Comparison of ENCODE assay signal across 20 cellular contexts in the genomic region with DNA sequence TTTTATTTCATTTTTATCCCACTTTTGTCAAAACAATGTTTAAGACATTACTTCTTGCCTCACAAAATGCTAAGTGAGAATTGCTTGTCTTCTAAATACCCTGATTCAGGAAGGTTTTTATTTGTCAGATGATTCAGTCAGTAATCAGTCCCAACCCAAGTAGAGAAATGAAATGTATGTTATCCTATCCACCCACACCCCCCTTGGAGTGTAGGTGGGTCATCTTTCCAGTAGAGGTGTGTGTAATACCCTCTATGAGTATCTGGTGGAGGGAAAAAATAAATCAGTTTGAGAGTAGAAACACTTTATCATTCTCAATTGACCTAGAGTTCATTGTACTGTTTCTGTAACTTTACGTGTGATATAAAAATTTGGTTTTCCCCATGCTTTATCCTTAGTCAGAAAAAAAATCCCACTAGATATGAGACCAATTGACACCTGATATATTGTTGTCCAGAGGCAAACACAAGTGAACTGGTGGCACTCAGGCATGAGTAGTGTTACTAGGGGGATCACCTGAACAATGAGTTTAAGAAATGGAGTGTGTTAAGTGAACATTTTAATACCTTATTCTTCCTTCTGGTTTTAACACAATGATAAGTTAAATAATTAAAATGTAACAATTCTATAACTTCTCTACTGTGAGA.
DNase-seq lines count a peak whose midpoint lies in the region; ATAC-seq lines count a peak whose summit lies in the region.
"Had no signal": no experiment of that assay in that cellular context is flagged by ENCODE, and none has a peak within 500 bp of the region (broad histone marks: within the 10 kb centered on the region; RNA-seq: fewer than 3 reads in every experiment).

No MANE protein-coding gene starts in this region.

- intact Hi-C loops in left cardiac atrium (cut with DNase I): no loop called here

- H3K9me3 Mint-ChIP-seq in activated T-cell treated with anti-CD3 and anti-CD28 coated beads, Interleukin-2, amount 50 U/mL, for 4 hours: peaks cover 8% of the 10 kb centered on the region

- ATAC-seq in activated T-cell treated with anti-CD3 and anti-CD28 coated beads, Interleukin-2, amount 50 U/mL, for 4 hours: peak; percentile 59 to 85
- ATAC-seq in left cardiac atrium (no peak), HG03460 (IDR thresholded peaks at IDR 0.05; ENCODE audit: unreplicated experiment) (no peak)
- ATAC-seq: gastrocnemius medialis, left ventricle myocardium superior, sciatic nerve, T-helper 17 cell had no signal

- H3K36me3 Mint-ChIP-seq in activated T-cell treated with anti-CD3 and anti-CD28 coated beads, Interleukin-2, amount 50 U/mL, for 4 hours (ENCODE audit: insufficient read depth): peaks cover 1% of the 10 kb centered on the region

- no peak overlapping the region for H3K4me3 Mint-ChIP-seq in activated T-cell treated with anti-CD3 and anti-CD28 coated beads, Interleukin-2, amount 50 U/mL, for 4 hours
- H3K4me3 Mint-ChIP-seq: activated B cell treated with CpG ODN at 0.5 μM for 24 hours; activated naive CD8-positive, alpha-beta T cell; T-helper 17 cell had no signal

- peaks cover 14% of the 10 kb centered on the region for H3K4me1 Mint-ChIP-seq in activated T-cell treated with anti-CD3 and anti-CD28 coated beads, Interleukin-2, amount 50 U/mL, for 4 hours (ENCODE audit: low read depth)

- DNase-seq in activated T-cell treated with anti-CD3 and anti-CD28 coated beads for 48 hours (ENCODE audit: low read depth): peak; percentile 48
- no peak for DNase-seq in activated T-cell treated with anti-CD3 and anti-CD28 coated beads, Interleukin-2, amount 50 U/mL, for 1 hour
- DNase-seq in activated T-cell treated with anti-CD3 and anti-CD28 coated beads, Interleukin-2, amount 50 U/mL, for 4 hours: no peak
- DNase-seq in stimulated activated CD4-positive, alpha-beta T cell treated with anti-CD3 and anti-CD28 coated beads, Interleukin-12 subunit alpha, Interleukin-12 subunit beta, amount 100 ng/mL, for 24 hours (ENCODE audit: low read depth in 2 of 2): peak; percentile 6 to 30
- DNase-seq in stimulated activated CD8-positive, alpha-beta memory T cell treated with anti-CD3 and anti-CD28 coated beads, Interleukin-7, amount 100 ng/mL, for 48 hours (ENCODE audit: extremely low read depth in 1 of 2, low read depth in 1 of 2): peak; percentile 15 to 57
- no peak for DNase-seq in left cardiac atrium
- no peak for DNase-seq in mesenteric fat pad (ENCODE audit: low spot score)
- DNase-seq: activated B cell treated with CpG ODN at 0.5 μM for 24 hours, erythroblast, gastrocnemius medialis, Karpas-422, left ventricle myocardium superior, NCI-H1105 treated with DMSO at 0.1 percent for 48 hours, NCI-H2107, NCI-H526 treated with DMSO at 0.1 percent for 48 hours, substantia nigra, T-helper 17 cell had no signal

- peaks cover 2% of the 10 kb centered on the region for H3K27me3 Mint-ChIP-seq in activated T-cell treated with anti-CD3 and anti-CD28 coated beads, Interleukin-2, amount 50 U/mL, for 4 hours (ENCODE audit: low read depth)
- H3K27me3 Mint-ChIP-seq: activated B cell treated with CpG ODN at 0.5 μM for 24 hours, T-helper 17 cell had no signal

Comparison
In these comparisons a context has a peak if more than half of its experiments do, and no peak if none do; other contexts are left out.
1. DNase-seq: peak in activated T-cell treated with anti-CD3 and anti-CD28 coated beads for 48 hours (single experiment), stimulated activated CD4-positive, alpha-beta T cell treated with anti-CD3 and anti-CD28 coated beads, Interleukin-12 subunit alpha, Interleukin-12 subunit beta, amount 100 ng/mL, for 24 hours (2 of 2) and stimulated activated CD8-positive, alpha-beta memory T cell treated with anti-CD3 and anti-CD28 coated beads, Interleukin-7, amount 100 ng/mL, for 48 hours (2 of 2); none in activated T-cell treated with anti-CD3 and anti-CD28 coated beads, Interleukin-2, amount 50 U/mL, for 1 hour (single experiment), activated T-cell treated with anti-CD3 and anti-CD28 coated beads, Interleukin-2, amount 50 U/mL, for 4 hours (single experiment), left cardiac atrium (single experiment) and mesenteric fat pad (single experiment).
2. ATAC-seq: peak in activated T-cell treated with anti-CD3 and anti-CD28 coated beads, Interleukin-2, amount 50 U/mL, for 4 hours (2 of 2); none in left cardiac atrium (0 of 2) and HG03460 (single experiment).